1 cellular context compared by ENCODE assay signal in genomic region chr17:43943769-43944418, GRCh38.
TF ChIP-seq lines count a peak whose summit lies in the region.

No MANE protein-coding gene starts in this region.

TF ChIP-seq in GM23338, 12 proteins besides CTCF, POLR2A, EP300 and RAD21 (continued from another document):
- TF ChIP-seq REST (IDR thresholded peaks at IDR 0.05; ENCODE audit: unreplicated experiment) = no peak
